In genomic region chr14:66603945-66604344, GRCh38 we compare ENCODE assay signal across 22 cellular contexts.
"Had no signal": no experiment of that assay in that cellular context is flagged by ENCODE, and none has a peak within 500 bp of the region (broad histone marks: within the 10 kb centered on the region; RNA-seq: fewer than 3 reads in every experiment).

No MANE protein-coding gene starts in this region.

- H3K27me3 ChIP-seq: neural progenitor cell, ovary, right atrium auricular region, right lobe of liver, tibial nerve, vagina had no signal

- ATAC-seq: natural killer cell; right lobe of liver; stimulated activated memory B cell treated with anti-CD40 and anti-IgM and Interleukin-4, amounts not matched to agents 10 μg/mL and 1 μg/mL and 100 μg/mL, for 72 hours; stimulated activated naive CD8-positive, alpha-beta T cell treated with anti-CD3 and anti-CD28 coated beads, Interleukin-15, amount 100 ng/mL, for 72 hours had no signal

- H3K9me3 ChIP-seq: ovary, right atrium auricular region, right lobe of liver, vagina had no signal

- H3K4me3 ChIP-seq: left ventricle myocardium inferior, lung, neural progenitor cell, ovary, right atrium auricular region, right lobe of liver, smooth muscle cell, tibial nerve, vagina had no signal

- DNase-seq: islet precursor cell; left ventricle myocardium inferior; mesendoderm; naive B cell; natural killer cell; nephron progenitor cell; ovary; right lobe of liver; stimulated activated CD4-positive, alpha-beta T cell treated with anti-CD3 and anti-CD28 coated beads, Interleukin-1b, Interleukin-23, amount 100 ng/mL, for 48 hours; stimulated activated CD4-positive, alpha-beta T cell treated with anti-CD3 and anti-CD28 coated beads, Interleukin-2, amount 100 ng/mL, for 48 hours; stimulated activated CD4-positive, alpha-beta T cell treated with anti-CD3 and anti-CD28 coated beads, Interleukin-4, amount 100 ng/mL, for 4 hours; stimulated activated CD8-positive, alpha-beta memory T cell treated with anti-CD3 and anti-CD28 coated beads, Interleukin-4, amount 100 ng/mL, for 48 hours; stimulated activated naive CD4-positive, alpha-beta T cell treated with Interleukin-2 at 50 U/mL for 16 hours; stimulated activated naive CD8-positive, alpha-beta T cell treated with anti-CD3 and anti-CD28 coated beads, Interleukin-15, amount 100 ng/mL, for 72 hours; substantia nigra had no signal

- H3K4me1 ChIP-seq: neural progenitor cell, right atrium auricular region, vagina had no signal

- H3K27ac ChIP-seq: left ventricle myocardium inferior, neural progenitor cell, ovary, right atrium auricular region, right lobe of liver, tibial nerve, vagina had no signal

- H3K4me2 ChIP-seq: neural progenitor cell, smooth muscle cell had no signal

- H3K36me3 ChIP-seq: left ventricle myocardium inferior, neural progenitor cell, ovary, right atrium auricular region, right lobe of liver, tibial nerve, vagina had no signal
